8 cellular contexts compared by ENCODE assay signal in genomic region chr16:57184890-57185445, GRCh38. TPM values are rescaled to one million over a fixed set of nuclear protein-coding genes. Genes with fewer than 3 reads are reported as not detected.
DNase-seq lines count a peak whose midpoint lies in the region; FAIRE-seq and TF ChIP-seq lines count a peak whose summit lies in the region.

No MANE protein-coding gene starts in this region.

- H3K9me3 ChIP-seq in SJCRH30 (replicated peaks) (no peaks in the 10 kb centered on the region), sigmoid colon (no peaks in the 10 kb centered on the region)

- intact Hi-C loops in sigmoid colon (cut with DNase I), result loop anchor here (5.0 to 10.0 kb wide), 4 partner anchors 93 to 350 kb away; partner anchors contain the start of genes CCDC102A, CPNE2 and HERPUD1

- H3K36me3 ChIP-seq in SJCRH30 (no peaks in the 10 kb centered on the region), sigmoid colon (no peaks in the 10 kb centered on the region)

- H3K4me1 ChIP-seq in SJCRH30, result peaks cover 13% of the 10 kb centered on the region
- H3K4me1 ChIP-seq in sigmoid colon, result peaks cover 0 to 44% (median 29%) of the 10 kb centered on the region in 4 donors

- no peaks in the 10 kb centered on the region for H3K27me3 ChIP-seq in SJCRH30
- H3K27me3 ChIP-seq in sigmoid colon, result no peaks in the 10 kb centered on the region

- TF ChIP-seq POLR2A in sigmoid colon (IDR thresholded peaks at IDR 0.05), result no peak

- peak; percentile 23 for FAIRE-seq in GM19239 (lab: Jason Lieb, UNC)

- 10 to 25% methylated on average over 15 of the region's 15 CpGs for WGBS in sigmoid colon, 2 donors

- DNase-seq in GM19239 (ENCODE audit: insufficient read length, low spot score), result no peak
- DNase-seq in SJCRH30, result no peak
- no peak for DNase-seq in fibroblast of mammary gland (ENCODE audit: low read depth)
- DNase-seq in sigmoid colon, result no peak
- DNase-seq in NCI-H446 (lab: John Stamatoyannopoulos, UW), result no peak
- DNase-seq in activated effector memory CD4-positive, alpha-beta T cell treated with anti-CD3 and anti-CD28 coated beads, Interleukin-2, amount 50 U/mL, for 16 hours, result no peak
- no peak for DNase-seq in AML-193 (lab: John Stamatoyannopoulos, UW)
- no peak for DNase-seq in NCI-H2107 treated with DMSO at 0.1 percent for 48 hours (lab: John Stamatoyannopoulos, UW; ENCODE audit: unreplicated experiment)

- TF ChIP-seq EP300 in sigmoid colon (IDR thresholded peaks at IDR 0.05), result no peak

- H3K4me3 ChIP-seq in SJCRH30 (peak overlapping the region; percentile 78), fibroblast of mammary gland (ENCODE audit: control insufficient read depth, low read depth, low read length) (peak overlapping the region; percentile 90), sigmoid colon (peak overlapping the region; percentile 74 to 99 (median 92))

- H3K27ac ChIP-seq in SJCRH30 (peak overlapping the region; percentile 81), sigmoid colon (peak overlapping the region; percentile 93 to 99 (median 97))

- no peak for TF ChIP-seq CTCF in fibroblast of mammary gland (conservative IDR thresholded peaks at IDR 0.05; ENCODE audit: control insufficient read depth, insufficient read depth, low read depth, low read length)
- no peak for TF ChIP-seq CTCF in sigmoid colon (IDR thresholded peaks at IDR 0.05)

RNA-seq across cellular contexts. Expression of gene PSME3IP1, which starts 0.9 kb away (rescaled TPM):
- 129 and 142 TPM in 2 replicates for total RNA-seq in SJCRH30 (2014; rRNA removed; shearing (Covaris generic))
- 10 to 100 TPM; 60.1 to 81.3 (median 76.9) TPM for total RNA-seq in sigmoid colon
- 10 to 100 TPM; 70.5 to 75.4 (median 73.9) TPM for polyA plus RNA-seq in sigmoid colon

RNA-seq across cellular contexts. Expression of gene RSPRY1, which starts 1.2 kb away (rescaled TPM):
- 49.9 and 50.8 TPM in 2 replicates for total RNA-seq in SJCRH30 (2014; rRNA removed; shearing (Covaris generic))
- total RNA-seq in sigmoid colon, result 10 to 100 TPM; 30.6 to 42.7 (median 34.1) TPM
- 10 to 100 TPM; 12.6 to 17.8 (median 16.6) TPM for polyA plus RNA-seq in sigmoid colon
